Comparison of ENCODE assay signal across 1 cellular context in genomic region chr3:195612075-195612800, GRCh38.
TF ChIP-seq lines count a peak whose summit lies in the region.

No MANE protein-coding gene starts in this region.

TF ChIP-seq in IMR-90, 13 proteins besides CTCF, POLR2A, EP300 and RAD21:
- TF ChIP-seq USF2 (IDR thresholded peaks at IDR 0.05; ENCODE audit: low read depth, low read length) (no peak), MAFK (IDR thresholded peaks at IDR 0.05; ENCODE audit: low read depth, low read length) (no peak), BHLHE40 (IDR thresholded peaks at IDR 0.05; ENCODE audit: low read depth, low read length) (no peak), ELK1 (IDR thresholded peaks at IDR 0.05; ENCODE audit: borderline replicate concordance, low read depth, low read length) (no peak), FOS (IDR thresholded peaks at IDR 0.05; ENCODE audit: low read depth, low read length) (no peak), RCOR1 (IDR thresholded peaks at IDR 0.05; ENCODE audit: insufficient replicate concordance, low read length) (no peak), MXI1 (IDR thresholded peaks at IDR 0.05; ENCODE audit: borderline replicate concordance, low read depth, low read length) (no peak), RFX5 (IDR thresholded peaks at IDR 0.05; ENCODE audit: low read depth, low read length) (no peak), MAZ (IDR thresholded peaks at IDR 0.05; ENCODE audit: borderline replicate concordance, low read depth, low read length) (no peak), SMC3 (IDR thresholded peaks at IDR 0.05; ENCODE audit: low read depth, low read length) (no peak), NFE2L2 (IDR thresholded peaks at IDR 0.05; ENCODE audit: low read depth, low read length) (no peak)
